Comparison of ENCODE assay signal across 29 cellular contexts in genomic region chr18:30781601-30782000, GRCh38.
"Had no signal": no experiment of that assay in that cellular context is flagged by ENCODE, and none has a peak within 500 bp of the region (broad histone marks: within the 10 kb centered on the region; RNA-seq: fewer than 3 reads in every experiment).

No MANE protein-coding gene starts in this region.

- H3K27me3 Mint-ChIP-seq: stimulated activated memory B cell treated with anti-CD40 and anti-IgM and Interleukin-4, amounts not matched to agents 10 μg/mL and 1 μg/mL and 100 μg/mL, for 72 hours; stimulated activated naive B cell treated with anti-CD40 and anti-IgM and Interleukin-4, amounts not matched to agents 10 μg/mL and 1 μg/mL and 100 μg/mL, for 72 hours; stimulated activated naive CD8-positive, alpha-beta T cell treated with anti-CD3 and anti-CD28 coated beads, Interleukin-15, amount 100 ng/mL, for 72 hours; stimulated activated naive CD8-positive, alpha-beta T cell treated with anti-CD3 and anti-CD28 coated beads, Interleukin-15, Interleukin-2, amounts not matched to agents 100 ng/mL and 50 ng/mL, for 24 hours; type B pancreatic cell had no signal

- FAIRE-seq: urothelium cell line had no signal

- H3K4me3 Mint-ChIP-seq: stimulated activated effector memory CD8-positive, alpha-beta T cell treated with anti-CD3 and anti-CD28 coated beads, Interleukin-12 subunit alpha, Interleukin-12 subunit beta, amount 100 ng/mL, for 72 hours; stimulated activated memory B cell treated with anti-CD40 and anti-IgM and Interleukin-4, amounts not matched to agents 10 μg/mL and 1 μg/mL and 100 μg/mL, for 72 hours; stimulated activated naive B cell treated with anti-CD40 and anti-IgM and Interleukin-4, amounts not matched to agents 10 μg/mL and 1 μg/mL and 100 μg/mL, for 72 hours; stimulated activated naive CD8-positive, alpha-beta T cell treated with anti-CD3 and anti-CD28 coated beads, Interleukin-15, amount 100 ng/mL, for 72 hours; stimulated activated naive CD8-positive, alpha-beta T cell treated with anti-CD3 and anti-CD28 coated beads, Interleukin-15, Interleukin-2, amounts not matched to agents 100 ng/mL and 50 ng/mL, for 24 hours; type B pancreatic cell had no signal

- H3K4me1 Mint-ChIP-seq: stimulated activated effector memory CD8-positive, alpha-beta T cell treated with anti-CD3 and anti-CD28 coated beads, Interleukin-12 subunit alpha, Interleukin-12 subunit beta, amount 100 ng/mL, for 72 hours; stimulated activated memory B cell treated with anti-CD40 and anti-IgM and Interleukin-4, amounts not matched to agents 10 μg/mL and 1 μg/mL and 100 μg/mL, for 72 hours; stimulated activated naive B cell treated with anti-CD40 and anti-IgM and Interleukin-4, amounts not matched to agents 10 μg/mL and 1 μg/mL and 100 μg/mL, for 72 hours; stimulated activated naive CD8-positive, alpha-beta T cell treated with anti-CD3 and anti-CD28 coated beads, Interleukin-15, amount 100 ng/mL, for 72 hours had no signal

- H3K9me3 ChIP-seq: suprapubic skin, testis, thoracic aorta, thyroid gland, tibial artery, upper lobe of right lung, uterus, vagina had no signal

- DNase-seq: stimulated activated CD4-positive, alpha-beta T cell treated with anti-CD3 and anti-CD28 coated beads, Interleukin-2, amount 100 ng/mL, for 48 hours; stimulated activated CD4-positive, alpha-beta T cell treated with anti-CD3 and anti-CD28 coated beads, Interleukin-4, amount 100 ng/mL, for 1 hour; stimulated activated CD4-positive, alpha-beta T cell treated with anti-CD3 and anti-CD28 coated beads, Interleukin-4, amount 100 ng/mL, for 24 hours; stimulated activated CD4-positive, alpha-beta T cell treated with anti-CD3 and anti-CD28 coated beads, Interleukin-4, amount 100 ng/mL, for 4 hours; stimulated activated CD8-positive, alpha-beta memory T cell treated with anti-CD3 and anti-CD28 coated beads, Interleukin-4, amount 100 ng/mL, for 48 hours; stimulated activated naive B cell treated with anti-CD40 and anti-IgM and Interleukin-4, amounts not matched to agents 10 μg/mL and 1 μg/mL and 100 μg/mL, for 72 hours; stimulated activated naive CD4-positive, alpha-beta T cell; stimulated activated naive CD4-positive, alpha-beta T cell treated with Interleukin-2 at 50 U/mL for 16 hours; stimulated activated naive CD8-positive, alpha-beta T cell treated with anti-CD3 and anti-CD28 coated beads, Interleukin-15, amount 100 ng/mL, for 72 hours; stimulated activated naive CD8-positive, alpha-beta T cell treated with anti-CD3 and anti-CD28 coated beads, Interleukin-15, Interleukin-2, amounts not matched to agents 100 U/mL and 50 U/mL, for 24 hours; stomach; substantia nigra; testis; thyroid gland; tibial artery; transverse colon; trophoblast cell; upper lobe of left lung; upper lobe of right lung; uterus had no signal

- H3K36me3 ChIP-seq: stomach, suprapubic skin, thoracic aorta, thyroid gland, tibial artery, tibial nerve, transverse colon, upper lobe of left lung, upper lobe of right lung, uterus, vagina had no signal

- H3K27ac Mint-ChIP-seq: stimulated activated effector memory CD8-positive, alpha-beta T cell treated with anti-CD3 and anti-CD28 coated beads, Interleukin-12 subunit alpha, Interleukin-12 subunit beta, amount 100 ng/mL, for 72 hours; stimulated activated memory B cell treated with anti-CD40 and anti-IgM and Interleukin-4, amounts not matched to agents 10 μg/mL and 1 μg/mL and 100 μg/mL, for 72 hours; stimulated activated naive B cell treated with anti-CD40 and anti-IgM and Interleukin-4, amounts not matched to agents 10 μg/mL and 1 μg/mL and 100 μg/mL, for 72 hours; stimulated activated naive CD8-positive, alpha-beta T cell treated with anti-CD3 and anti-CD28 coated beads, Interleukin-15, amount 100 ng/mL, for 72 hours; stimulated activated naive CD8-positive, alpha-beta T cell treated with anti-CD3 and anti-CD28 coated beads, Interleukin-15, Interleukin-2, amounts not matched to agents 100 ng/mL and 50 ng/mL, for 24 hours; type B pancreatic cell had no signal

- H3K4me3 ChIP-seq: stomach, suprapubic skin, testis, thoracic aorta, thyroid gland, tibial artery, tibial nerve, transverse colon, upper lobe of left lung, upper lobe of right lung, uterus, vagina had no signal

- H3K36me3 Mint-ChIP-seq: stimulated activated effector memory CD8-positive, alpha-beta T cell treated with anti-CD3 and anti-CD28 coated beads, Interleukin-12 subunit alpha, Interleukin-12 subunit beta, amount 100 ng/mL, for 72 hours; stimulated activated memory B cell treated with anti-CD40 and anti-IgM and Interleukin-4, amounts not matched to agents 10 μg/mL and 1 μg/mL and 100 μg/mL, for 72 hours; stimulated activated naive B cell treated with anti-CD40 and anti-IgM and Interleukin-4, amounts not matched to agents 10 μg/mL and 1 μg/mL and 100 μg/mL, for 72 hours; type B pancreatic cell had no signal

- ATAC-seq: stimulated activated effector memory CD8-positive, alpha-beta T cell treated with anti-CD3 and anti-CD28 coated beads, Interleukin-12 subunit alpha, Interleukin-12 subunit beta, amount 100 ng/mL, for 72 hours; stimulated activated memory B cell treated with anti-CD40 and anti-IgM and Interleukin-4, amounts not matched to agents 10 μg/mL and 1 μg/mL and 100 μg/mL, for 72 hours; stimulated activated naive B cell treated with anti-CD40 and anti-IgM and Interleukin-4, amounts not matched to agents 10 μg/mL and 1 μg/mL and 100 μg/mL, for 72 hours; stimulated activated naive CD8-positive, alpha-beta T cell treated with anti-CD3 and anti-CD28 coated beads, Interleukin-15, amount 100 ng/mL, for 72 hours; stimulated activated naive CD8-positive, alpha-beta T cell treated with anti-CD3 and anti-CD28 coated beads, Interleukin-15, Interleukin-2, amounts not matched to agents 100 U/mL and 50 U/mL, for 24 hours; upper lobe of right lung had no signal

- H3K4me1 ChIP-seq: stomach, suprapubic skin, testis, thyroid gland, tibial artery, tibial nerve, transverse colon, upper lobe of left lung, upper lobe of right lung, uterus, vagina had no signal

- H3K27ac ChIP-seq: stomach, suprapubic skin, testis, thoracic aorta, thyroid gland, tibial artery, tibial nerve, transverse colon, upper lobe of left lung, upper lobe of right lung, uterus, vagina had no signal

- H3K27me3 ChIP-seq: stomach, suprapubic skin, testis, thyroid gland, tibial artery, tibial nerve, transverse colon, upper lobe of left lung, upper lobe of right lung, uterus, vagina had no signal
